ENCODE assay signal across 8 cellular contexts in genomic region chr2:32009479-32010256, GRCh38. TPM values are rescaled to one million over a fixed set of nuclear protein-coding genes. Genes with fewer than 3 reads are reported as not detected.
DNase-seq lines count a peak whose midpoint lies in the region; ATAC-seq and TF ChIP-seq lines count a peak whose summit lies in the region.

No MANE protein-coding gene starts in this region.

- peak; percentile 24 for ATAC-seq in GM19455 (IDR thresholded peaks at IDR 0.05; ENCODE audit: unreplicated experiment)
- ATAC-seq in WTC11 = peak; percentile 2

- intact Hi-C loops in Caco-2 (cut with micrococcal nuclease; ENCODE audit: unreplicated experiment) = loop anchor here (1.0 to 2.0 kb wide), 3 partner anchors 29 to 123 kb away; partner anchors contain the start of gene DPY30

- CTCF ChIA-PET in Caco-2 (lab: Charles Lee) = interaction anchor here (1.2 kb wide), 1 partner anchor 30 kb away, joined by 4 read pairs; the partner anchor contains the start of gene DPY30
- CTCF ChIA-PET in WTC11 (lab: Charles Lee) = interaction anchor here (1.1 kb wide), 1 partner anchor 30 kb away, joined by 3 read pairs; the partner anchor contains the start of gene DPY30

- H3K36me3 ChIP-seq in Caco-2 (ENCODE audit: control insufficient read depth, insufficient read depth, low read length) (no peaks in the 10 kb centered on the region), kidney epithelial cell (ENCODE audit: control insufficient read depth, insufficient read depth, low read length) (no peaks in the 10 kb centered on the region)

- H3K27me3 ChIP-seq in Caco-2 (replicated peaks; ENCODE audit: control insufficient read depth, insufficient read depth, low read length) = no peaks in the 10 kb centered on the region
- no peaks in the 10 kb centered on the region for H3K27me3 ChIP-seq in HL-60 (ENCODE audit: insufficient read depth, poor library complexity, severe bottlenecking)
- H3K27me3 ChIP-seq in kidney epithelial cell (ENCODE audit: control insufficient read depth, insufficient read depth, low read length) = no peaks in the 10 kb centered on the region

- H3K9me3 ChIP-seq in Caco-2 = no peaks in the 10 kb centered on the region

- no peaks in the 10 kb centered on the region for H3K9me3 Mint-ChIP-seq in Caco-2 (ENCODE audit: unreplicated experiment)
- H3K9me3 Mint-ChIP-seq in WTC11 = no peaks in the 10 kb centered on the region

- peak overlapping the region; percentile 95 for H3K4me3 ChIP-seq in Caco-2 (ENCODE audit: low read depth, low read length)
- H3K4me3 ChIP-seq in HL-60 (replicated peaks; ENCODE audit: insufficient read depth, low read length) = peak overlapping the region; percentile 87
- peak overlapping the region; percentile 64 for H3K4me3 ChIP-seq in kidney epithelial cell (ENCODE audit: low read depth, low read length)

- H3K36me3 Mint-ChIP-seq in Caco-2 (ENCODE audit: insufficient read depth, unreplicated experiment) (peaks cover 28% of the 10 kb centered on the region), WTC11 (peaks cover 4% of the 10 kb centered on the region; the same call in 1 of the 2 replicates)

- H3K27ac Mint-ChIP-seq in Caco-2 (ENCODE audit: unreplicated experiment) (peak overlapping the region; percentile 83), WTC11 (peak overlapping the region; percentile 13; the same call in 1 of the 2 replicates)

- POLR2A ChIA-PET in Caco-2 (lab: Charles Lee) = interaction anchor here (0.6 to 1.0 kb wide), 2 partner anchors 54 to 156 kb away, joined by 3 to 4 read pairs; partner anchors contain the start of genes SLC30A6 and SPAST
- POLR2A ChIA-PET in WTC11 (lab: Charles Lee) = interaction anchor here (1.1 to 1.5 kb wide), 3 partner anchors 30 to 123 kb away, joined by 3 to 4 read pairs (median 3); partner anchors contain the start of genes DPY30 and SPAST

- H3K4me1 Mint-ChIP-seq in Caco-2 (ENCODE audit: low read depth, unreplicated experiment) = peaks cover 34% of the 10 kb centered on the region
- H3K4me1 Mint-ChIP-seq in WTC11 = peaks cover 40% of the 10 kb centered on the region

- peaks cover 37% of the 10 kb centered on the region for H3K4me1 ChIP-seq in Caco-2

- H3K4me3 Mint-ChIP-seq in Caco-2 (ENCODE audit: unreplicated experiment) = peak overlapping the region; percentile 91
- peak overlapping the region; percentile 89 for H3K4me3 Mint-ChIP-seq in WTC11

- H3K27me3 Mint-ChIP-seq in Caco-2 (ENCODE audit: insufficient read depth, unreplicated experiment) (no peaks in the 10 kb centered on the region), WTC11 (ENCODE audit: low read depth) (no peaks in the 10 kb centered on the region)

- no peak for TF ChIP-seq CTCF in Caco-2 (IDR thresholded peaks at IDR 0.05; ENCODE audit: insufficient read depth in 1 of 2, low read depth in 1 of 2, low read length in 1 of 2, severe bottlenecking in 1 of 2, unreplicated experiment in 1 of 2)
- TF ChIP-seq CTCF in HL-60 (IDR thresholded peaks at IDR 0.05; ENCODE audit: insufficient read depth, low read length) = no peak
- no peak for TF ChIP-seq CTCF in WTC11 (IDR thresholded peaks at IDR 0.05)
- TF ChIP-seq CTCF in kidney epithelial cell (IDR thresholded peaks at IDR 0.05; ENCODE audit: insufficient read depth, low read length, poor library complexity, severe bottlenecking) = no peak

- BruUV-seq in Caco-2 (replicated peaks; lab: Mats Ljungman, UMichigan) = no TSS peak

- DNase-seq in Caco-2 = peak; percentile 44 to 53
- DNase-seq in HL-60 (ENCODE audit: low read depth in 1 of 2, low spot score in 1 of 2) = peak in 1 of 2 experiments; percentile 60
- DNase-seq in WTC11 (ENCODE audit: low spot score) = peak; percentile 34
- peak in 29 of 61 donors; percentile 2 to 58 (median 28) for DNase-seq in caudate nucleus (lab: John Stamatoyannopoulos, UW)
- no peak for DNase-seq in kidney epithelial cell (ENCODE audit: low read depth)
- peak in 3 of 4 experiments; percentile 12 to 32 (median 21) for DNase-seq in stimulated activated CD4-positive, alpha-beta T cell treated with anti-CD3 and anti-CD28 coated beads, Interleukin-1b, Interleukin-23, amount 100 ng/mL, for 24 hours (ENCODE audit: low read depth in 4 of 4, low spot score in 1 of 4)
- no peak for DNase-seq in NCI-H1436 (lab: John Stamatoyannopoulos, UW)

- H3K27ac ChIP-seq in HL-60 (replicated peaks) (peak overlapping the region; percentile 93), caudate nucleus (ENCODE audit: low read depth, low read length) (peak overlapping the region; percentile 71)

TF ChIP-seq in WTC11, 78 proteins besides CTCF, POLR2A, EP300 and RAD21 (continues in another document):
- no peak for TF ChIP-seq EMX1 (CRISPR knock-in tag; IDR thresholded peaks at IDR 0.05)
- TF ChIP-seq, protein P1, sequence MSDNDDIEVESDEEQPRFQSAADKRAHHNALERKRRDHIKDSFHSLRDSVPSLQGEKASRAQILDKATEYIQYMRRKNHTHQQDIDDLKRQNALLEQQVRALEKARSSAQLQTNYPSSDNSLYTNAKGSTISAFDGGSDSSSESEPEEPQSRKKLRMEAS (CRISPR knock-in tag; IDR thresholded peaks at IDR 0.05) = peak; percentile 42; the same call in 1 of the 2 replicates
- TF ChIP-seq CREM (CRISPR knock-in tag; IDR thresholded peaks at IDR 0.05) = no peak
- peak; percentile 54; the same call in 1 of the 2 replicates for TF ChIP-seq ZNF219 (CRISPR knock-in tag; IDR thresholded peaks at IDR 0.05; ENCODE audit: borderline replicate concordance)
- no peak for TF ChIP-seq TP53 (CRISPR knock-in tag; IDR thresholded peaks at IDR 0.05)
- TF ChIP-seq GABPB1 (CRISPR knock-in tag; IDR thresholded peaks at IDR 0.05) = 0 out of 2 replicates have a peak, but pooled peaks have one; percentile 21
- TF ChIP-seq, protein P2, sequence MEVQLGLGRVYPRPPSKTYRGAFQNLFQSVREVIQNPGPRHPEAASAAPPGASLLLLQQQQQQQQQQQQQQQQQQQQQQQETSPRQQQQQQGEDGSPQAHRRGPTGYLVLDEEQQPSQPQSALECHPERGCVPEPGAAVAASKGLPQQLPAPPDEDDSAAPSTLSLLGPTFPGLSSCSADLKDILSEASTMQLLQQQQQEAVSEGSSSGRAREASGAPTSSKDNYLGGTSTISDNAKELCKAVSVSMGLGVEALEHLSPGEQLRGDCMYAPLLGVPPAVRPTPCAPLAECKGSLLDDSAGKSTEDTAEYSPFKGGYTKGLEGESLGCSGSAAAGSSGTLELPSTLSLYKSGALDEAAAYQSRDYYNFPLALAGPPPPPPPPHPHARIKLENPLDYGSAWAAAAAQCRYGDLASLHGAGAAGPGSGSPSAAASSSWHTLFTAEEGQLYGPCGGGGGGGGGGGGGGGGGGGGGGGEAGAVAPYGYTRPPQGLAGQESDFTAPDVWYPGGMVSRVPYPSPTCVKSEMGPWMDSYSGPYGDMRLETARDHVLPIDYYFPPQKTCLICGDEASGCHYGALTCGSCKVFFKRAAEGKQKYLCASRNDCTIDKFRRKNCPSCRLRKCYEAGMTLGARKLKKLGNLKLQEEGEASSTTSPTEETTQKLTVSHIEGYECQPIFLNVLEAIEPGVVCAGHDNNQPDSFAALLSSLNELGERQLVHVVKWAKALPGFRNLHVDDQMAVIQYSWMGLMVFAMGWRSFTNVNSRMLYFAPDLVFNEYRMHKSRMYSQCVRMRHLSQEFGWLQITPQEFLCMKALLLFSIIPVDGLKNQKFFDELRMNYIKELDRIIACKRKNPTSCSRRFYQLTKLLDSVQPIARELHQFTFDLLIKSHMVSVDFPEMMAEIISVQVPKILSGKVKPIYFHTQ (CRISPR knock-in tag; IDR thresholded peaks at IDR 0.05) = no peak
- TF ChIP-seq NR1H2 (CRISPR knock-in tag; IDR thresholded peaks at IDR 0.05) = no peak
- TF ChIP-seq ESRRA (CRISPR knock-in tag; IDR thresholded peaks at IDR 0.05; ENCODE audit: borderline replicate concordance) = 0 out of 2 replicates have a peak, but pooled peaks have one; percentile 42
- no peak for TF ChIP-seq CBFB (CRISPR knock-in tag; IDR thresholded peaks at IDR 0.05; ENCODE audit: low read depth)
- TF ChIP-seq, protein P3, sequence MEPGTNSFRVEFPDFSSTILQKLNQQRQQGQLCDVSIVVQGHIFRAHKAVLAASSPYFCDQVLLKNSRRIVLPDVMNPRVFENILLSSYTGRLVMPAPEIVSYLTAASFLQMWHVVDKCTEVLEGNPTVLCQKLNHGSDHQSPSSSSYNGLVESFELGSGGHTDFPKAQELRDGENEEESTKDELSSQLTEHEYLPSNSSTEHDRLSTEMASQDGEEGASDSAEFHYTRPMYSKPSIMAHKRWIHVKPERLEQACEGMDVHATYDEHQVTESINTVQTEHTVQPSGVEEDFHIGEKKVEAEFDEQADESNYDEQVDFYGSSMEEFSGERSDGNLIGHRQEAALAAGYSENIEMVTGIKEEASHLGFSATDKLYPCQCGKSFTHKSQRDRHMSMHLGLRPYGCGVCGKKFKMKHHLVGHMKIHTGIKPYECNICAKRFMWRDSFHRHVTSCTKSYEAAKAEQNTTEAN (CRISPR knock-in tag; IDR thresholded peaks at IDR 0.05) = no peak
- no peak for TF ChIP-seq ZNF512 (CRISPR knock-in tag; IDR thresholded peaks at IDR 0.05; ENCODE audit: borderline replicate concordance)

RNA-seq across cellular contexts. Expression of gene MEMO1, which starts 1.1 kb away (rescaled TPM):
- 75.9 and 79.0 TPM in 2 replicates for total RNA-seq in Caco-2 (2022)
- 43.1 to 45.5 TPM (median 44.4 TPM) in 3 replicates for total RNA-seq in WTC11 (2021)
- 35.0 and 45.9 TPM in 2 replicates for total RNA-seq in kidney epithelial cell

RNA-seq across cellular contexts. Expression of gene DPY30, which starts 29.9 kb away (rescaled TPM):
- total RNA-seq in Caco-2 (2022) = 125 and 136 TPM in 2 replicates
- 116 to 136 TPM (median 135 TPM) in 3 replicates for total RNA-seq in WTC11 (2021)
- total RNA-seq in kidney epithelial cell = 45.1 and 64.1 TPM in 2 replicates

RNA-seq across cellular contexts. Expression of gene SPAST, which starts 53.7 kb away (rescaled TPM):
- 29.7 and 31.7 TPM in 2 replicates for total RNA-seq in Caco-2 (2022)
- 25.9 to 28.4 TPM (median 26.8 TPM) in 3 replicates for total RNA-seq in WTC11 (2021)
- total RNA-seq in kidney epithelial cell = 23.0 and 23.9 TPM in 2 replicates

Comparison
In these comparisons a context has a peak if more than half of its experiments do, and no peak if none do; other contexts are left out.
1. DNase-seq: peak in Caco-2 (2 of 2), WTC11 (single experiment) and stimulated activated CD4-positive, alpha-beta T cell treated with anti-CD3 and anti-CD28 coated beads, Interleukin-1b, Interleukin-23, amount 100 ng/mL, for 24 hours (3 of 4); none in kidney epithelial cell (single experiment) and NCI-H1436 (single experiment).
2. Peak in every context shown above with its lines, with median percentiles within 50 percentile points of each other: H3K4me3 ChIP-seq.